Comparison of ENCODE assay signal across 8 cellular contexts in the genomic region with DNA sequence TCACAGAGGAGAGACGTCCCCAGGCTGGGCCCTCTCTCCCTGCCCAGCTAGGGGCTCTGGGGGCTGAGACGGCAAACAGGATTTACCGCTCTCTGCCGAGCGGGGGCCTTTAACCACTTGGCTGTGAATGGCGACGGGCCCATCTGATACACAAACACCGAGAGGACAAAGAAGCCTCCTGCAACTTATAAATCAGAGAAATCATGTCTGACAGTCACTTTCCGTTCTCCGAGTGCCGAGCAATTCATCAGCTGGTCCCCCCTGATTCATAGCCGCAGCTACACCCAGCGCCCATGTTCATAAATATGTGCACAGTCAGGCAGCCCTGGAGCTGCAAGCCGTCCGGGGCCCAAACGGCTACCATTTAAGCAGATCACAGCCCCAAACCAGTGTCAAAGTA.
DNase-seq lines count a peak whose midpoint lies in the region; TF ChIP-seq lines count a peak whose summit lies in the region.

No MANE protein-coding gene starts in this region.

- peak overlapping the region; percentile 72 for H3K4me3 ChIP-seq in GM23248
- H3K4me3 ChIP-seq in left ventricle myocardium inferior, result peak overlapping the region; percentile 57

- in situ Hi-C loops in GM23248 (cut with MboI), result no loop called here

- H4K20me1 ChIP-seq in GM23248 (ENCODE audit: insufficient read depth), result no peaks in the 10 kb centered on the region

- H3K79me2 ChIP-seq in GM23248 (ENCODE audit: insufficient read depth), result no peaks in the 10 kb centered on the region

- intact Hi-C loops in left ventricle myocardium inferior (cut with micrococcal nuclease), result no loop called here

- no peak overlapping the region for H3K27ac ChIP-seq in GM23248
- peak overlapping the region; percentile 12 for H3K27ac ChIP-seq in left ventricle myocardium inferior (replicated peaks)

- H3K4me1 ChIP-seq in GM23248 (ENCODE audit: insufficient read depth), result no peaks in the 10 kb centered on the region
- peaks cover 11% of the 10 kb centered on the region for H3K4me1 ChIP-seq in left ventricle myocardium inferior

- H2AFZ ChIP-seq in GM23248, result peak overlapping the region; percentile 87

- no peaks in the 10 kb centered on the region for H3F3A ChIP-seq in GM23248 (ENCODE audit: insufficient read depth)

- peak overlapping the region; percentile 65 for H3K4me2 ChIP-seq in GM23248 (ENCODE audit: unreplicated experiment)

- DNase-seq in GM23248, result peak; percentile 75
- DNase-seq in activated CD4-positive, alpha-beta T cell treated with anti-CD3 and anti-CD28 coated beads, Interleukin-2, amount 50 U/mL, for 48 hours, result peak; percentile 18 to 23
- DNase-seq in left ventricle myocardium inferior, result no peak
- peak; percentile 51 for DNase-seq in stimulated activated CD4-positive, alpha-beta T cell treated with anti-CD3 and anti-CD28 coated beads, Interleukin-1b, Interleukin-23, amount 100 ng/mL, for 48 hours
- DNase-seq in HuH-7.5 (ENCODE audit: low spot score), result no peak
- no peak for DNase-seq in NCI-H1417 treated with DMSO at 0.1 percent for 48 hours (lab: John Stamatoyannopoulos, UW)
- no peak for DNase-seq in NCI-H2171 treated with DMSO at 0.1 percent for 48 hours (lab: John Stamatoyannopoulos, UW)
- no peak for DNase-seq in effector CD8-positive, alpha-beta T cell (lab: John Stamatoyannopoulos, UW)

- no peaks in the 10 kb centered on the region for H3K36me3 ChIP-seq in GM23248 (ENCODE audit: low read depth)
- H3K36me3 ChIP-seq in left ventricle myocardium inferior, result peaks cover 5% of the 10 kb centered on the region

- 4 to 6% methylated on average over 16 of the region's 16 CpGs for WGBS in GM23248 (ENCODE audit: low coverage in 1 of 2, low lambda C conversion rate in 2 of 2, missing lambda C conversion rate in 2 of 2), 2 experiments

- H3K27me3 ChIP-seq in GM23248 (replicated peaks; ENCODE audit: insufficient read depth) (peaks cover 5% of the 10 kb centered on the region; the same call in 1 of the 2 replicates), left ventricle myocardium inferior (ENCODE audit: low read depth) (peaks cover 24% of the 10 kb centered on the region)

- TF ChIP-seq CTCF in left ventricle myocardium inferior (IDR thresholded peaks at IDR 0.05; ENCODE audit: borderline replicate concordance), result no peak

- H3K9me3 ChIP-seq in GM23248 (ENCODE audit: low read depth) (no peaks in the 10 kb centered on the region), left ventricle myocardium inferior (replicated peaks) (no peaks in the 10 kb centered on the region)

- H3K9me2 ChIP-seq in GM23248 (ENCODE audit: insufficient read depth), result no peaks in the 10 kb centered on the region

- peak overlapping the region; percentile 59 for H3K9ac ChIP-seq in GM23248

Comparison
In these comparisons a context has a peak if more than half of its experiments do, and no peak if none do; other contexts are left out.
1. DNase-seq: peak in GM23248 (single experiment), activated CD4-positive, alpha-beta T cell treated with anti-CD3 and anti-CD28 coated beads, Interleukin-2, amount 50 U/mL, for 48 hours (2 of 2) and stimulated activated CD4-positive, alpha-beta T cell treated with anti-CD3 and anti-CD28 coated beads, Interleukin-1b, Interleukin-23, amount 100 ng/mL, for 48 hours (single experiment); none in left ventricle myocardium inferior (single experiment), HuH-7.5 (single experiment), NCI-H1417 treated with DMSO at 0.1 percent for 48 hours (single experiment), NCI-H2171 treated with DMSO at 0.1 percent for 48 hours (single experiment) and effector CD8-positive, alpha-beta T cell (single experiment).